12 cellular contexts compared by ENCODE assay signal in the genomic region with DNA sequence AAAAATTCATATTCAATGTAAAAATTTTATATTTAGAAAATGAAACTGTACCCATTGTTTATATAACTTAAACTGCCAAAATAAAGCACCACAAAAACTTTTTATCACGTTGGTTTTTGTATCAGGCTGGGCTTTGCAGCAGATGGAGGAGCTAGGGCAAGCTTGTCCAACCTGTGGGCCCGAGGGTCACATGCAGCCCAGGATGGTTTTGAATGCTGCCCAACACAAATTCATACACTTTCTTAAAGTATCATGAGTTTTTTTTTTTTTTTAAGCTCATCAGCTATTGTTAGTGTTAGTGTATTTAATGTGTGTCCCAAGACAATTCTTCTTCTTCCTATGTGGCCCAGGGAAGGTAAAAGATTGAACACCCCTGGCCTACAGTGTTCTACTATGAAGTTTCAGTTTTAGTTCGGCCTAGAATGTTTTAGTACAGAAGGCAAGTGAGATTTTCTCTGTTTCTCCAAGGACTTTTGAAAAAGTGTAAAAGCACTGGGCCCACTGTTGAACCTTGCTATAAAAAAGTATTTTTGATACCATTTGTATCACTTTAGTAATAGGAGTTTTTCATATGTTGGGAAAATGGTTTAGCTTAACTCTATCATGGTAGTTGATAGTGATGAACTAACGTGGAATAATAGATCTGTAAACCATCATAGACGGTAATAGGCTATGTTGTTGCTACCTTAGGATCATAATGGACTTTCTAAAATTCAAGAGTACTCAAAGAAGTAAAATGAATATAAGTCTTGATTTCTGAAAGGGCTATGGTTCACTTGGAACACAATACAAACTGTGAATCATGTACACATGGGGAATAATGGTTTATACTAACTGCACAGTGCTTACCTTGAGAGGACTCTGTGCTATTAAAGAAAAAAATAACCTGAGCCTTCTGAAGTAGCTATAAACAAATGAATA. TPM values are rescaled to one million over a fixed set of nuclear protein-coding genes. Genes with fewer than 3 reads are reported as not detected.
A peak's percentile ranks its signal among the peaks of the same experiment; 100 is the strongest.
DNase-seq lines count a peak whose midpoint lies in the region; ATAC-seq and TF ChIP-seq lines count a peak whose summit lies in the region.
"Had no signal": no experiment of that assay in that cellular context is flagged by ENCODE, and none has a peak within 500 bp of the region (broad histone marks: within the 10 kb centered on the region; RNA-seq: fewer than 3 reads in every experiment).

No MANE protein-coding gene starts in this region.

- no peaks in the 10 kb centered on the region for H3K9me3 Mint-ChIP-seq in neural crest cell

- no peaks in the 10 kb centered on the region for H3K27me3 ChIP-seq in KMS-11 (ENCODE audit: insufficient read depth, low read depth)

- CTCF ChIA-PET in RWPE1 (lab: Yijun Ruan, JAX), result interaction anchor here (0.7 to 0.8 kb wide), 2 partner anchors 10 kb away, joined by 4 to 5 read pairs; no protein-coding TSS in a partner anchor

- H2AFZ ChIP-seq in KMS-11 (ENCODE audit: low read depth), result no peak overlapping the region

- peaks cover 3% of the 10 kb centered on the region for H3K36me3 Mint-ChIP-seq in neural crest cell (ENCODE audit: low read depth)

- peaks cover 35% of the 10 kb centered on the region for H3K4me1 ChIP-seq in KMS-11 (ENCODE audit: low read depth, poor library complexity, severe bottlenecking)

- H3K4me3 Mint-ChIP-seq in neural crest cell, result peak overlapping the region; percentile 13
- H3K4me3 Mint-ChIP-seq: T-helper 17 cell had no signal

- ATAC-seq in GM19452 (IDR thresholded peaks at IDR 0.05; ENCODE audit: unreplicated experiment), result no peak
- ATAC-seq: Panc1, T-helper 17 cell had no signal

- H3K9ac ChIP-seq in KMS-11, result peak overlapping the region; percentile 99

- DNase-seq in NCI-H748 (lab: John Stamatoyannopoulos, UW; ENCODE audit: unreplicated experiment), result peak; percentile 18
- DNase-seq in NCI-H748 treated with DMSO at 0.1 percent for 48 hours (lab: John Stamatoyannopoulos, UW), result no peak
- DNase-seq in RWPE1 (ENCODE audit: low spot score), result no peak
- DNase-seq in neural crest cell (ENCODE audit: low read depth, low spot score), result no peak
- no peak for DNase-seq in cerebellar cortex (ENCODE audit: low spot score)
- DNase-seq in stimulated activated CD4-positive, alpha-beta T cell treated with anti-CD3 and anti-CD28 coated beads, Interleukin-1b, Interleukin-23, amount 100 ng/mL, for 48 hours, result no peak
- DNase-seq: activated CD4-positive, alpha-beta T cell treated with anti-CD3 and anti-CD28 coated beads for 4 hours; H9; T-helper 17 cell had no signal

- peaks cover 92% of the 10 kb centered on the region for H3K27me3 Mint-ChIP-seq in neural crest cell (ENCODE audit: low read depth)

- no peak overlapping the region for H3K4me3 ChIP-seq in KMS-11 (IDR thresholded peaks at IDR 0.05; ENCODE audit: insufficient read depth, low read depth, low read length)

- TF ChIP-seq CTCF in KMS-11 (conservative IDR thresholded peaks at IDR 0.05; ENCODE audit: low read depth, low read length) (no peak), RWPE1 (conservative IDR thresholded peaks at IDR 0.05; ENCODE audit: low read depth) (no peak), neural crest cell (conservative IDR thresholded peaks at IDR 0.05) (no peak)

- peaks cover 90% of the 10 kb centered on the region for H3K79me2 ChIP-seq in KMS-11 (ENCODE audit: insufficient read depth, low read depth)

- no peak overlapping the region for H3K27ac Mint-ChIP-seq in neural crest cell (ENCODE audit: unreplicated experiment)
- H3K27ac Mint-ChIP-seq: H9, T-helper 17 cell had no signal

- peaks cover 17% of the 10 kb centered on the region; the same call in 1 of the 2 replicates for H3K36me3 ChIP-seq in KMS-11 (ENCODE audit: insufficient read depth)

- H4K20me1 ChIP-seq in KMS-11 (ENCODE audit: insufficient read depth), result peaks cover 10% of the 10 kb centered on the region; the same call in 1 of the 2 replicates

- H3K27ac ChIP-seq in KMS-11 (peak overlapping the region; percentile 99), RWPE1 (peak overlapping the region; percentile 56)

- peak overlapping the region; percentile 94 for H3K4me2 ChIP-seq in KMS-11

- POLR2A ChIA-PET in RWPE1 (lab: Yijun Ruan, JAX; ENCODE audit: low non-redundant PET), result interaction anchor here (0.7 to 0.9 kb wide), 2 partner anchors 18 to 323 kb away, joined by 3 read pairs; a partner anchor contains a TSS

- peaks cover 17% of the 10 kb centered on the region for H3K4me1 Mint-ChIP-seq in neural crest cell

RNA-seq across cellular contexts. Expression of a gene that starts 2.9 kb away (rescaled TPM):
- total RNA-seq in neural crest cell, result 0.68 TPM in 1 of 2 replicates, not detected in the other

RNA-seq across cellular contexts. Expression of a gene that starts 3.3 kb away (rescaled TPM):
- 0.21 TPM in 1 of 2 replicates, not detected in the other for total RNA-seq in neural crest cell
- total RNA-seq: H9 had no signal

RNA-seq across cellular contexts. Expression of a gene that starts 17.8 kb away (rescaled TPM):
- not detected in 2 replicates for total RNA-seq in neural crest cell
